1 cellular context compared by ENCODE assay signal in genomic region chr18:14941792-14942191, GRCh38.
TF ChIP-seq lines count a peak whose summit lies in the region.

No MANE protein-coding gene starts in this region.

TF ChIP-seq in HepG2, 621 proteins besides CTCF, POLR2A, EP300 and RAD21 (continued from another document):
- TF ChIP-seq TBL1XR1 (IDR thresholded peaks at IDR 0.05; ENCODE audit: borderline replicate concordance, low read length, partially characterized antibody): no peak
- TF ChIP-seq KLF13 (CRISPR knock-in tag; IDR thresholded peaks at IDR 0.05): no peak
- TF ChIP-seq ZBTB49 (CRISPR knock-in tag; IDR thresholded peaks at IDR 0.05; ENCODE audit: borderline replicate concordance): no peak
- TF ChIP-seq FOSL2 (CRISPR knock-in tag; IDR thresholded peaks at IDR 0.05): no peak
- no peak for TF ChIP-seq HMG20A (CRISPR knock-in tag; IDR thresholded peaks at IDR 0.05; ENCODE audit: borderline replicate concordance)
- TF ChIP-seq ZFAT (CRISPR knock-in tag; conservative IDR thresholded peaks at IDR 0.05): no peak
- TF ChIP-seq ZBTB26 (CRISPR knock-in tag; IDR thresholded peaks at IDR 0.05; ENCODE audit: borderline replicate concordance): no peak
- TF ChIP-seq SUZ12 (IDR thresholded peaks at IDR 0.05; ENCODE audit: low read depth, low read length): no peak
- no peak for TF ChIP-seq ZNF598 (CRISPR knock-in tag; IDR thresholded peaks at IDR 0.05; ENCODE audit: borderline replicate concordance)
- TF ChIP-seq HMGXB3 (CRISPR knock-in tag; IDR thresholded peaks at IDR 0.05; ENCODE audit: borderline replicate concordance): no peak
- TF ChIP-seq ZNF646 (CRISPR knock-in tag; IDR thresholded peaks at IDR 0.05): no peak
- TF ChIP-seq ZNF572 (CRISPR knock-in tag; IDR thresholded peaks at IDR 0.05): no peak
- TF ChIP-seq SIX4 (CRISPR knock-in tag; IDR thresholded peaks at IDR 0.05): no peak
TF ChIP-seq in HepG2: peak in this region for 0.
